ENCODE assay signal across 1 cellular context in the genomic region with DNA sequence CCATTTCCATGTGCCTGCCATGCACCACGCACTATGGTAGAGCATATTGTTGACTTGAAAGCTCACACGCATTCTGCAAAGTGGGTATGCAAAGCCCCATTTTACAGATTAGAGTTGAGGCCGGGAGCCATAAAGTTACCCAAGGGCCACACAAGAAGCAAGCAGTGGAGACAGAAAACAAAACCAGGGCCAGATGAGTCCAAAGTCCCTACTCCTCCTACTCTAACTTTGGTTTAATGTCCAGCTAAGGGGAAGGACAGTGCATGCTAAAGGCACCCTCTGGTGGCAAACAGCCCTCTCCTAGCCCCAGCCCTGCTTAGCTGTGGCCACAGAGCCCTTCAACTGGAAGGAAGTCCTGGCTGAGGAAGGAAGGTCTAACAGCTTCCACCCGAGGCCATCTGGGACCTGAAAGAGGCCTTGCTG.
TF ChIP-seq lines count a peak whose summit lies in the region.

No MANE protein-coding gene starts in this region.

TF ChIP-seq in HepG2, 621 proteins besides CTCF, POLR2A, EP300 and RAD21 (continued from another document and continues in another):
- peak; percentile 31; the same call in 1 of the 2 replicates for TF ChIP-seq ISL2 (CRISPR knock-in tag; IDR thresholded peaks at IDR 0.05)
- peak; percentile 67; the same call in 1 of the 2 replicates for TF ChIP-seq ZNF441 (CRISPR knock-in tag; IDR thresholded peaks at IDR 0.05; ENCODE audit: borderline replicate concordance)
- TF ChIP-seq HOXA5 (CRISPR knock-in tag; IDR thresholded peaks at IDR 0.05), result peak; percentile 49
- no peak for TF ChIP-seq TCF7L2 (IDR thresholded peaks at IDR 0.05; ENCODE audit: low read depth, low read length)
- TF ChIP-seq TBX3 (IDR thresholded peaks at IDR 0.05; ENCODE audit: borderline replicate concordance), result no peak
- peak; percentile 62 for TF ChIP-seq GATAD2A (CRISPR knock-in tag; IDR thresholded peaks at IDR 0.05)
- TF ChIP-seq, protein P1, sequence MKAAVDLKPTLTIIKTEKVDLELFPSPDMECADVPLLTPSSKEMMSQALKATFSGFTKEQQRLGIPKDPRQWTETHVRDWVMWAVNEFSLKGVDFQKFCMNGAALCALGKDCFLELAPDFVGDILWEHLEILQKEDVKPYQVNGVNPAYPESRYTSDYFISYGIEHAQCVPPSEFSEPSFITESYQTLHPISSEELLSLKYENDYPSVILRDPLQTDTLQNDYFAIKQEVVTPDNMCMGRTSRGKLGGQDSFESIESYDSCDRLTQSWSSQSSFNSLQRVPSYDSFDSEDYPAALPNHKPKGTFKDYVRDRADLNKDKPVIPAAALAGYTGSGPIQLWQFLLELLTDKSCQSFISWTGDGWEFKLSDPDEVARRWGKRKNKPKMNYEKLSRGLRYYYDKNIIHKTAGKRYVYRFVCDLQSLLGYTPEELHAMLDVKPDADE (CRISPR knock-in tag; IDR thresholded peaks at IDR 0.05), result no peak
- TF ChIP-seq ASH2L (IDR thresholded peaks at IDR 0.05; ENCODE audit: insufficient read length, low read depth, low read length), result peak; percentile 51
- no peak for TF ChIP-seq CREB1 (IDR thresholded peaks at IDR 0.05)
- TF ChIP-seq CREB1 (CRISPR knock-in tag; IDR thresholded peaks at IDR 0.05), result peak; percentile 61
- TF ChIP-seq SMC3 (IDR thresholded peaks at IDR 0.05; ENCODE audit: low read length), result peak; percentile 82
- TF ChIP-seq KMT2B (CRISPR knock-in tag; IDR thresholded peaks at IDR 0.05), result no peak
- TF ChIP-seq, protein P2, sequence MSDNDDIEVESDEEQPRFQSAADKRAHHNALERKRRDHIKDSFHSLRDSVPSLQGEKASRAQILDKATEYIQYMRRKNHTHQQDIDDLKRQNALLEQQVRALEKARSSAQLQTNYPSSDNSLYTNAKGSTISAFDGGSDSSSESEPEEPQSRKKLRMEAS (IDR thresholded peaks at IDR 0.05), result peak; percentile 55
- no peak for TF ChIP-seq NFATC3 (CRISPR knock-in tag; IDR thresholded peaks at IDR 0.05)
- no peak for TF ChIP-seq TAF1 (CRISPR knock-in tag; IDR thresholded peaks at IDR 0.05)
- TF ChIP-seq, protein P3, sequence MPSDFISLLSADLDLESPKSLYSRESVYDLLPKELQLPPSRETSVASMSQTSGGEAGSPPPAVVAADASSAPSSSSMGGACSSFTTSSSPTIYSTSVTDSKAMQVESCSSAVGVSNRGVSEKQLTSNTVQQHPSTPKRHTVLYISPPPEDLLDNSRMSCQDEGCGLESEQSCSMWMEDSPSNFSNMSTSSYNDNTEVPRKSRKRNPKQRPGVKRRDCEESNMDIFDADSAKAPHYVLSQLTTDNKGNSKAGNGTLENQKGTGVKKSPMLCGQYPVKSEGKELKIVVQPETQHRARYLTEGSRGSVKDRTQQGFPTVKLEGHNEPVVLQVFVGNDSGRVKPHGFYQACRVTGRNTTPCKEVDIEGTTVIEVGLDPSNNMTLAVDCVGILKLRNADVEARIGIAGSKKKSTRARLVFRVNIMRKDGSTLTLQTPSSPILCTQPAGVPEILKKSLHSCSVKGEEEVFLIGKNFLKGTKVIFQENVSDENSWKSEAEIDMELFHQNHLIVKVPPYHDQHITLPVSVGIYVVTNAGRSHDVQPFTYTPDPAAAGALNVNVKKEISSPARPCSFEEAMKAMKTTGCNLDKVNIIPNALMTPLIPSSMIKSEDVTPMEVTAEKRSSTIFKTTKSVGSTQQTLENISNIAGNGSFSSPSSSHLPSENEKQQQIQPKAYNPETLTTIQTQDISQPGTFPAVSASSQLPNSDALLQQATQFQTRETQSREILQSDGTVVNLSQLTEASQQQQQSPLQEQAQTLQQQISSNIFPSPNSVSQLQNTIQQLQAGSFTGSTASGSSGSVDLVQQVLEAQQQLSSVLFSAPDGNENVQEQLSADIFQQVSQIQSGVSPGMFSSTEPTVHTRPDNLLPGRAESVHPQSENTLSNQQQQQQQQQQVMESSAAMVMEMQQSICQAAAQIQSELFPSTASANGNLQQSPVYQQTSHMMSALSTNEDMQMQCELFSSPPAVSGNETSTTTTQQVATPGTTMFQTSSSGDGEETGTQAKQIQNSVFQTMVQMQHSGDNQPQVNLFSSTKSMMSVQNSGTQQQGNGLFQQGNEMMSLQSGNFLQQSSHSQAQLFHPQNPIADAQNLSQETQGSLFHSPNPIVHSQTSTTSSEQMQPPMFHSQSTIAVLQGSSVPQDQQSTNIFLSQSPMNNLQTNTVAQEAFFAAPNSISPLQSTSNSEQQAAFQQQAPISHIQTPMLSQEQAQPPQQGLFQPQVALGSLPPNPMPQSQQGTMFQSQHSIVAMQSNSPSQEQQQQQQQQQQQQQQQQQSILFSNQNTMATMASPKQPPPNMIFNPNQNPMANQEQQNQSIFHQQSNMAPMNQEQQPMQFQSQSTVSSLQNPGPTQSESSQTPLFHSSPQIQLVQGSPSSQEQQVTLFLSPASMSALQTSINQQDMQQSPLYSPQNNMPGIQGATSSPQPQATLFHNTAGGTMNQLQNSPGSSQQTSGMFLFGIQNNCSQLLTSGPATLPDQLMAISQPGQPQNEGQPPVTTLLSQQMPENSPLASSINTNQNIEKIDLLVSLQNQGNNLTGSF (CRISPR knock-in tag; IDR thresholded peaks at IDR 0.05), result no peak
- no peak for TF ChIP-seq ZNF552 (CRISPR knock-in tag; IDR thresholded peaks at IDR 0.05; ENCODE audit: borderline replicate concordance)
- TF ChIP-seq, protein P4, sequence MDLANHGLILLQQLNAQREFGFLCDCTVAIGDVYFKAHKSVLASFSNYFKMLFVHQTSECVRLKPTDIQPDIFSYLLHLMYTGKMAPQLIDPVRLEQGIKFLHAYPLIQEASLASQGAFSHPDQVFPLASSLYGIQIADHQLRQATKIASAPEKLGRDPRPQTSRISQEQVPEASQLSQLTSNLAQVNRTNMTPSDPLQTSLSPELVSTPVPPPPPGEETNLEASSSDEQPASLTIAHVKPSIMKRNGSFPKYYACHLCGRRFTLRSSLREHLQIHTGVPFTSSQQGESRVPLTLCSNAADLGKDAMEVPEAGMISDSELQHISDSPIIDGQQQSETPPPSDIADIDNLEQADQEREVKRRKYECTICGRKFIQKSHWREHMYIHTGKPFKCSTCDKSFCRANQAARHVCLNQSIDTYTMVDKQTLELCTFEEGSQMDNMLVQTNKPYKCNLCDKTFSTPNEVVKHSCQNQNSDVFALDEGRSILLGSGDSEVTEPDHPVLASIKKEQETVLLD (CRISPR knock-in tag; IDR thresholded peaks at IDR 0.05; ENCODE audit: low read depth), result no peak
- 0 out of 2 replicates have a peak, but pooled peaks have one; percentile 36 for TF ChIP-seq SNAPC2 (CRISPR knock-in tag; IDR thresholded peaks at IDR 0.05)
- TF ChIP-seq, protein P5, sequence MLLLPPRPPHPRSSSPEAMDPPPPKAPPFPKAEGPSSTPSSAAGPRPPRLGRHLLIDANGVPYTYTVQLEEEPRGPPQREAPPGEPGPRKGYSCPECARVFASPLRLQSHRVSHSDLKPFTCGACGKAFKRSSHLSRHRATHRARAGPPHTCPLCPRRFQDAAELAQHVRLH (CRISPR knock-in tag; IDR thresholded peaks at IDR 0.05; ENCODE audit: borderline replicate concordance, low read depth), result peak; percentile 73; the same call in 1 of the 2 replicates
- no peak for TF ChIP-seq EZH2 (conservative IDR thresholded peaks at IDR 0.05; ENCODE audit: low read depth, low read length)
- TF ChIP-seq ZNF3 (CRISPR knock-in tag; IDR thresholded peaks at IDR 0.05), result peak; percentile 80
- peak; percentile 100 for TF ChIP-seq ZNF629 (CRISPR knock-in tag; conservative IDR thresholded peaks at IDR 0.05)
- TF ChIP-seq, protein P6, sequence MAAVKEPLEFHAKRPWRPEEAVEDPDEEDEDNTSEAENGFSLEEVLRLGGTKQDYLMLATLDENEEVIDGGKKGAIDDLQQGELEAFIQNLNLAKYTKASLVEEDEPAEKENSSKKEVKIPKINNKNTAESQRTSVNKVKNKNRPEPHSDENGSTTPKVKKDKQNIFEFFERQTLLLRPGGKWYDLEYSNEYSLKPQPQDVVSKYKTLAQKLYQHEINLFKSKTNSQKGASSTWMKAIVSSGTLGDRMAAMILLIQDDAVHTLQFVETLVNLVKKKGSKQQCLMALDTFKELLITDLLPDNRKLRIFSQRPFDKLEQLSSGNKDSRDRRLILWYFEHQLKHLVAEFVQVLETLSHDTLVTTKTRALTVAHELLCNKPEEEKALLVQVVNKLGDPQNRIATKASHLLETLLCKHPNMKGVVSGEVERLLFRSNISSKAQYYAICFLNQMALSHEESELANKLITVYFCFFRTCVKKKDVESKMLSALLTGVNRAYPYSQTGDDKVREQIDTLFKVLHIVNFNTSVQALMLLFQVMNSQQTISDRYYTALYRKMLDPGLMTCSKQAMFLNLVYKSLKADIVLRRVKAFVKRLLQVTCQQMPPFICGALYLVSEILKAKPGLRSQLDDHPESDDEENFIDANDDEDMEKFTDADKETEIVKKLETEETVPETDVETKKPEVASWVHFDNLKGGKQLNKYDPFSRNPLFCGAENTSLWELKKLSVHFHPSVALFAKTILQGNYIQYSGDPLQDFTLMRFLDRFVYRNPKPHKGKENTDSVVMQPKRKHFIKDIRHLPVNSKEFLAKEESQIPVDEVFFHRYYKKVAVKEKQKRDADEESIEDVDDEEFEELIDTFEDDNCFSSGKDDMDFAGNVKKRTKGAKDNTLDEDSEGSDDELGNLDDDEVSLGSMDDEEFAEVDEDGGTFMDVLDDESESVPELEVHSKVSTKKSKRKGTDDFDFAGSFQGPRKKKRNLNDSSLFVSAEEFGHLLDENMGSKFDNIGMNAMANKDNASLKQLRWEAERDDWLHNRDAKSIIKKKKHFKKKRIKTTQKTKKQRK (IDR thresholded peaks at IDR 0.05; ENCODE audit: low read length), result no peak
- peak; percentile 51; the same call in 1 of the 2 replicates for TF ChIP-seq ZNF7 (CRISPR knock-in tag; IDR thresholded peaks at IDR 0.05)
- no peak for TF ChIP-seq SETDB1 (CRISPR knock-in tag; IDR thresholded peaks at IDR 0.05; ENCODE audit: borderline replicate concordance)
- peak; percentile 90 for TF ChIP-seq HNF4G (IDR thresholded peaks at IDR 0.05; ENCODE audit: borderline replicate concordance, low read depth, low read length)
- peak; percentile 87; the same call in 1 of the 2 replicates for TF ChIP-seq HNF4G (CRISPR knock-in tag; IDR thresholded peaks at IDR 0.05; ENCODE audit: borderline replicate concordance, low read depth)
- TF ChIP-seq CBX5 (CRISPR knock-in tag; IDR thresholded peaks at IDR 0.05; ENCODE audit: borderline replicate concordance), result peak; percentile 20; the same call in 1 of the 2 replicates
- TF ChIP-seq XBP1 (CRISPR knock-in tag; IDR thresholded peaks at IDR 0.05), result no peak
- TF ChIP-seq SMARCC2 (IDR thresholded peaks at IDR 0.05), result no peak
- TF ChIP-seq ZNF468 (CRISPR knock-in tag; IDR thresholded peaks at IDR 0.05), result no peak
- no peak for TF ChIP-seq TCF7 (IDR thresholded peaks at IDR 0.05; ENCODE audit: low read depth)
- TF ChIP-seq, protein P7, sequence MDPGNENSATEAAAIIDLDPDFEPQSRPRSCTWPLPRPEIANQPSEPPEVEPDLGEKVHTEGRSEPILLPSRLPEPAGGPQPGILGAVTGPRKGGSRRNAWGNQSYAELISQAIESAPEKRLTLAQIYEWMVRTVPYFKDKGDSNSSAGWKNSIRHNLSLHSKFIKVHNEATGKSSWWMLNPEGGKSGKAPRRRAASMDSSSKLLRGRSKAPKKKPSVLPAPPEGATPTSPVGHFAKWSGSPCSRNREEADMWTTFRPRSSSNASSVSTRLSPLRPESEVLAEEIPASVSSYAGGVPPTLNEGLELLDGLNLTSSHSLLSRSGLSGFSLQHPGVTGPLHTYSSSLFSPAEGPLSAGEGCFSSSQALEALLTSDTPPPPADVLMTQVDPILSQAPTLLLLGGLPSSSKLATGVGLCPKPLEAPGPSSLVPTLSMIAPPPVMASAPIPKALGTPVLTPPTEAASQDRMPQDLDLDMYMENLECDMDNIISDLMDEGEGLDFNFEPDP (CRISPR knock-in tag; conservative IDR thresholded peaks at IDR 0.05), result no peak
- no peak for TF ChIP-seq AGO1 (IDR thresholded peaks at IDR 0.05; ENCODE audit: low read depth, low read length, poor library complexity, severe bottlenecking)
- TF ChIP-seq, protein P8, sequence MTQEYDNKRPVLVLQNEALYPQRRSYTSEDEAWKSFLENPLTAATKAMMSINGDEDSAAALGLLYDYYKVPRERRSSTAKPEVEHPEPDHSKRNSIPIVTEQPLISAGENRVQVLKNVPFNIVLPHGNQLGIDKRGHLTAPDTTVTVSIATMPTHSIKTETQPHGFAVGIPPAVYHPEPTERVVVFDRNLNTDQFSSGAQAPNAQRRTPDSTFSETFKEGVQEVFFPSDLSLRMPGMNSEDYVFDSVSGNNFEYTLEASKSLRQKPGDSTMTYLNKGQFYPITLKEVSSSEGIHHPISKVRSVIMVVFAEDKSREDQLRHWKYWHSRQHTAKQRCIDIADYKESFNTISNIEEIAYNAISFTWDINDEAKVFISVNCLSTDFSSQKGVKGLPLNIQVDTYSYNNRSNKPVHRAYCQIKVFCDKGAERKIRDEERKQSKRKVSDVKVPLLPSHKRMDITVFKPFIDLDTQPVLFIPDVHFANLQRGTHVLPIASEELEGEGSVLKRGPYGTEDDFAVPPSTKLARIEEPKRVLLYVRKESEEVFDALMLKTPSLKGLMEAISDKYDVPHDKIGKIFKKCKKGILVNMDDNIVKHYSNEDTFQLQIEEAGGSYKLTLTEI (CRISPR knock-in tag; conservative IDR thresholded peaks at IDR 0.05), result no peak
- no peak for TF ChIP-seq ZNF577 (CRISPR knock-in tag; IDR thresholded peaks at IDR 0.05; ENCODE audit: borderline replicate concordance, low read depth)
- TF ChIP-seq, protein P9, sequence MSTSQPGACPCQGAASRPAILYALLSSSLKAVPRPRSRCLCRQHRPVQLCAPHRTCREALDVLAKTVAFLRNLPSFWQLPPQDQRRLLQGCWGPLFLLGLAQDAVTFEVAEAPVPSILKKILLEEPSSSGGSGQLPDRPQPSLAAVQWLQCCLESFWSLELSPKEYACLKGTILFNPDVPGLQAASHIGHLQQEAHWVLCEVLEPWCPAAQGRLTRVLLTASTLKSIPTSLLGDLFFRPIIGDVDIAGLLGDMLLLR (CRISPR knock-in tag; IDR thresholded peaks at IDR 0.05), result no peak
- TF ChIP-seq NCOA2 (CRISPR knock-in tag; IDR thresholded peaks at IDR 0.05), result peak; percentile 12; the same call in 1 of the 2 replicates
- no peak for TF ChIP-seq NFIB (CRISPR knock-in tag; IDR thresholded peaks at IDR 0.05; ENCODE audit: borderline replicate concordance)
- peak; percentile 59; the same call in 1 of the 2 replicates for TF ChIP-seq ZNF614 (CRISPR knock-in tag; IDR thresholded peaks at IDR 0.05; ENCODE audit: borderline replicate concordance)
- peak; percentile 78 for TF ChIP-seq PHF21A (CRISPR knock-in tag; IDR thresholded peaks at IDR 0.05)
- peak; percentile 83 for TF ChIP-seq ZNF644 (CRISPR knock-in tag; IDR thresholded peaks at IDR 0.05; ENCODE audit: low read depth)
- TF ChIP-seq ZKSCAN8 (CRISPR knock-in tag; IDR thresholded peaks at IDR 0.05; ENCODE audit: borderline replicate concordance), result no peak
- TF ChIP-seq TAF15 (IDR thresholded peaks at IDR 0.05; ENCODE audit: low read depth, low read length, poor library complexity, severe bottlenecking), result no peak
- TF ChIP-seq CENPT (CRISPR knock-in tag; IDR thresholded peaks at IDR 0.05; ENCODE audit: low read depth), result no peak
- no peak for TF ChIP-seq ZNF720 (CRISPR knock-in tag; IDR thresholded peaks at IDR 0.05)
- TF ChIP-seq, protein P10, sequence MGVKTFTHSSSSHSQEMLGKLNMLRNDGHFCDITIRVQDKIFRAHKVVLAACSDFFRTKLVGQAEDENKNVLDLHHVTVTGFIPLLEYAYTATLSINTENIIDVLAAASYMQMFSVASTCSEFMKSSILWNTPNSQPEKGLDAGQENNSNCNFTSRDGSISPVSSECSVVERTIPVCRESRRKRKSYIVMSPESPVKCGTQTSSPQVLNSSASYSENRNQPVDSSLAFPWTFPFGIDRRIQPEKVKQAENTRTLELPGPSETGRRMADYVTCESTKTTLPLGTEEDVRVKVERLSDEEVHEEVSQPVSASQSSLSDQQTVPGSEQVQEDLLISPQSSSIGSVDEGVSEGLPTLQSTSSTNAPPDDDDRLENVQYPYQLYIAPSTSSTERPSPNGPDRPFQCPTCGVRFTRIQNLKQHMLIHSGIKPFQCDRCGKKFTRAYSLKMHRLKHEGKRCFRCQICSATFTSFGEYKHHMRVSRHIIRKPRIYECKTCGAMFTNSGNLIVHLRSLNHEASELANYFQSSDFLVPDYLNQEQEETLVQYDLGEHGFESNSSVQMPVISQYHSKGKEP (CRISPR knock-in tag; IDR thresholded peaks at IDR 0.05), result no peak
- no peak for TF ChIP-seq ZEB1 (IDR thresholded peaks at IDR 0.05; ENCODE audit: insufficient replicate concordance, low read depth)
